8 cellular contexts compared by ENCODE assay signal in the genomic region with DNA sequence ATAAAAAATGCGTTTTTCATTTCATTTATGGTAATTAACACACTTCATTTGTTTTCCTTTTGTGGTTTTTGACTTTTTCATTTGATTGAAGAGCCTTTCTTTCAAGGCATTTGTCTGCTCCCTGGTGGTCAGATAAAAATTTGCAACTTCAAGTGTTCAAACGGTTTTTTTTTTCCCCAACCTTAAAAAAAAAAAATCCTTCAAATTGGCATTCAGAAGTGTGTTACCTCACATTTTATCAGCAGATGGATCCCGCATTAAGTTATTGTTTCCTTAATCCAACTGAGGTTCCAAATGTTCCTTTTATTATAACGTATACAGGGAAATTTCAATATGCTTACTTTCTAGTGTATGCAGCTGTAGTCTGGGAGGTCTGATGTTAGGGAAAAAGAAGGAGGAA. TPM values are rescaled to one million over a fixed set of nuclear protein-coding genes. Genes with fewer than 3 reads are reported as not detected.
DNase-seq lines count a peak whose midpoint lies in the region; ATAC-seq, FAIRE-seq and TF ChIP-seq lines count a peak whose summit lies in the region.

No MANE protein-coding gene starts in this region.

- TF ChIP-seq CTCF in PC-9 (conservative IDR thresholded peaks at IDR 0.05) (peak; percentile 85), fibroblast of the aortic adventitia (IDR thresholded peaks at IDR 0.05; ENCODE audit: insufficient read depth, low read length) (peak; percentile 60)

- no peaks in the 10 kb centered on the region for H3F3A ChIP-seq in PC-9 (ENCODE audit: insufficient read depth, low read depth)

- no peak overlapping the region for H3K27ac ChIP-seq in PC-9

- CTCF ChIA-PET in PC-9 (lab: Charles Lee) = interaction anchor here (1.2 kb wide), 1 partner anchor 568 kb away, joined by 4 read pairs; no protein-coding TSS in a partner anchor

- DNase-seq in HT1080 (ENCODE audit: low read depth) (peak; percentile 38), PC-9 (peak; percentile 7 to 40), fibroblast of the aortic adventitia (ENCODE audit: low read depth) (peak; percentile 80), stromal cell of bone marrow (ENCODE audit: low read depth) (peak; percentile 41), DMS79 (lab: John Stamatoyannopoulos, UW) (no peak), HuH-7.5 (ENCODE audit: low spot score) (no peak)

- no peaks in the 10 kb centered on the region for H4K20me1 ChIP-seq in PC-9 (ENCODE audit: insufficient read depth)

- intact Hi-C loops in PC-9 (cut with micrococcal nuclease; ENCODE audit: unreplicated experiment) = loop anchor here (1.0 to 2.0 kb wide), 3 partner anchors 291 to 571 kb away; no protein-coding TSS in a partner anchor

- no peak overlapping the region for H2AFZ ChIP-seq in PC-9

- no peaks in the 10 kb centered on the region for H3K9me3 ChIP-seq in PC-9 (ENCODE audit: insufficient read depth, low read depth)

- no TSS peak for BruUV-seq in PC-9 (replicated peaks; lab: Mats Ljungman, UMichigan)

- H3K9me2 ChIP-seq in PC-9 (ENCODE audit: insufficient read depth) = no peaks in the 10 kb centered on the region

- H3K4me1 ChIP-seq in PC-9 (replicated peaks; ENCODE audit: insufficient read depth) = no peaks in the 10 kb centered on the region

- no peaks in the 10 kb centered on the region for H3K79me2 ChIP-seq in PC-9 (ENCODE audit: low read depth)

- POLR2A ChIA-PET in PC-9 (lab: Charles Lee; ENCODE audit: unreplicated experiment) = no interaction called here

- ATAC-seq in GM19035 (IDR thresholded peaks at IDR 0.05; ENCODE audit: unreplicated experiment) = no peak

- H3K4me2 ChIP-seq in PC-9 = no peak overlapping the region

- H3K4me3 ChIP-seq in PC-9 (no peak overlapping the region), fibroblast of the aortic adventitia (ENCODE audit: low read depth, low read length) (no peak overlapping the region)

- no peaks in the 10 kb centered on the region for H3K36me3 ChIP-seq in PC-9 (ENCODE audit: low read depth)

- peak; percentile 95 for FAIRE-seq in G401.6 (lab: Jason Lieb, UNC)

- H3K27me3 ChIP-seq in PC-9 (ENCODE audit: insufficient read depth, low read depth) = no peaks in the 10 kb centered on the region

RNA-seq across cellular contexts. Expression of a gene that starts 47.2 kb away (rescaled TPM):
- not detected in 2 replicates for total RNA-seq in HT1080 (2014; rRNA removed; shearing (Covaris generic))
- not detected in 2 replicates for polyA plus RNA-seq in HT1080 (2015; cell fraction: cytosol; rRNA removed)
- polyA plus RNA-seq in HT1080 (2015; cell fraction: nucleus; rRNA removed) = not detected in 2 replicates
- total RNA-seq in PC-9 (2021) (not detected in 2 replicates), fibroblast of the aortic adventitia (ENCODE audit: low replicate concordance) (not detected in 2 replicates)

RNA-seq across cellular contexts. Expression of a gene that starts 56.4 kb away (rescaled TPM):
- total RNA-seq in HT1080 (2014; rRNA removed; shearing (Covaris generic)) = not detected in 2 replicates
- polyA plus RNA-seq in HT1080 (2015; cell fraction: cytosol; rRNA removed) = not detected in 2 replicates
- not detected in 2 replicates for polyA plus RNA-seq in HT1080 (2015; cell fraction: nucleus; rRNA removed)
- not detected in 2 replicates for total RNA-seq in PC-9 (2021)
- total RNA-seq in fibroblast of the aortic adventitia (ENCODE audit: low replicate concordance) = not detected in 2 replicates

Comparison
In these comparisons a context has a peak if more than half of its experiments do, and no peak if none do; other contexts are left out.
1. DNase-seq: peak in HT1080 (single experiment), PC-9 (2 of 2), fibroblast of the aortic adventitia (single experiment) and stromal cell of bone marrow (single experiment); none in DMS79 (single experiment) and HuH-7.5 (single experiment).